In genomic region chr10:10198388-10198787, GRCh38 we compare ENCODE assay signal across 3 cellular contexts.
"Had no signal": no experiment of that assay in that cellular context is flagged by ENCODE, and none has a peak within 500 bp of the region (broad histone marks: within the 10 kb centered on the region; RNA-seq: fewer than 3 reads in every experiment).

No MANE protein-coding gene starts in this region.

- DNase-seq: GDM1, GF-D8 had no signal

- H3K4me3 ChIP-seq: GM12878 had no signal

- ATAC-seq: GM12878 had no signal
